Comparison of ENCODE assay signal across 34 cellular contexts in the genomic region with DNA sequence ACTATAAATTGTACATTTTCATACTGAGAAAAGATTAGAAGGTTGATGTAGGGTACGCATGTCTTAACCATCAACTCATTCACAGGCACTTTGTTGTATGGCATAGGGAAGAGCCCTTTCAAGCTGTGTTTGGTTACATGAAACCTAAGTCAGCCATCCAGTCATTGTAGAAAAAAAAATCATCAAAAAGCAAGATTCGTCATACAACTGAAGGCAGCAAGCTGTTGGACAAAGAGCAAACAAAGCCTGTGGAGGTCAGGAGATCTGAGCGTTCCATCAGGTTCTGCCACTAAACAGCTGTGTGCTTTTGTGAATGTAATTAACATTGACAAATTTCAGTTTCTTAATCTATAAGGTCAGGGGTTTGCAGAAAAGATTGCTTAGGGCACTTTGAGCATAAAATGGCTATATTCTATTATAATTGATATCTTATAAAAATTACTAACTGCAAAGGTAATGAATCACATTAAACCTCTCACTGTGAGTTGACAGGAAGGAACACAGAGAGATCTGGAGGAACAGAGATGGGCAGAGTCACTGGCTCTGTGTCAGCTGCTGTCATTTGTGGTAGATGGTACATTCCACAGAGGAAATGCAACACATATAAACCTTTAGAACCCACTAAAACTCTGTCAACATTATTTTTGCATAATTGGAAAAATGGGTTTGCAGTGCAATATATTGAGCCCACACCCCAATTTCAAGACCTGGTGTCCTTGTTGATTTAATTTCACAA.
A peak's percentile ranks its signal among the peaks of the same experiment; 100 is the strongest.
DNase-seq lines count a peak whose midpoint lies in the region; ATAC-seq and TF ChIP-seq lines count a peak whose summit lies in the region.
"Had no signal": no experiment of that assay in that cellular context is flagged by ENCODE, and none has a peak within 500 bp of the region (broad histone marks: within the 10 kb centered on the region; RNA-seq: fewer than 3 reads in every experiment).

No MANE protein-coding gene starts in this region.

- H3K36me3 ChIP-seq in adipocyte (ENCODE audit: control insufficient read depth, insufficient read depth, low read length, severe bottlenecking): no peaks in the 10 kb centered on the region
- H3K36me3 ChIP-seq: BLaER1 treated with 17β-estradiol and CSF1 and Interleukin-3, amounts not matched to agents 10 nM and 100 nM; esophagus squamous epithelium; lower lobe of right lung; right lobe of liver; suprapubic skin; upper lobe of right lung had no signal

- H3K9ac ChIP-seq in adipocyte (ENCODE audit: low read length): no peak overlapping the region
- H3K9ac ChIP-seq: BLaER1 treated with 17β-estradiol and CSF1 and Interleukin-3, amounts not matched to agents 10 nM and 100 nM had no signal

- no peaks in the 10 kb centered on the region for H3K9me3 ChIP-seq in adipocyte (ENCODE audit: control insufficient read depth, low read length)
- H3K9me3 ChIP-seq: BLaER1 treated with 17β-estradiol and CSF1 and Interleukin-3, amounts not matched to agents 10 nM and 100 nM; esophagus squamous epithelium; lower lobe of right lung; right lobe of liver; suprapubic skin; upper lobe of right lung had no signal

- H3K27me3 Mint-ChIP-seq in osteocyte (ENCODE audit: unreplicated experiment): no peaks in the 10 kb centered on the region
- H3K27me3 Mint-ChIP-seq: activated CD8-positive, alpha-beta T cell treated with anti-CD3 and anti-CD28 coated beads for 36 hours; activated naive CD4-positive, alpha-beta T cell treated with anti-CD3 and anti-CD28 coated beads, Interleukin-2, amount 50 U/mL, for 24 hours; dendritic cell treated with granulocyte-macrophage colony-stimulating factor and Interleukin-4, amounts not matched to agents 40 ng/mL and 50 ng/mL, for 4 days; stimulated activated naive B cell treated with anti-CD40 and anti-IgM and Interleukin-4, amounts not matched to agents 10 μg/mL and 1 μg/mL and 100 μg/mL, for 72 hours had no signal

- H3K36me3 Mint-ChIP-seq in osteocyte (ENCODE audit: unreplicated experiment): peaks cover 6% of the 10 kb centered on the region
- H3K36me3 Mint-ChIP-seq: activated naive CD4-positive, alpha-beta T cell treated with anti-CD3 and anti-CD28 coated beads, Interleukin-2, amount 50 U/mL, for 24 hours; stimulated activated naive B cell treated with anti-CD40 and anti-IgM and Interleukin-4, amounts not matched to agents 10 μg/mL and 1 μg/mL and 100 μg/mL, for 72 hours had no signal

- DNase-seq in GM03348 (ENCODE audit: low spot score) (peak; percentile 11), adipocyte (ENCODE audit: low read depth) (peak; percentile 60), foreskin keratinocyte (no peak), osteocyte (ENCODE audit: extremely low spot score, unreplicated experiment) (no peak), omental fat pad (ENCODE audit: low spot score) (no peak)
- DNase-seq: activated CD8-positive, alpha-beta T cell treated with anti-CD3 and anti-CD28 coated beads for 36 hours; anterior cingulate cortex; caudate nucleus; DMS79 treated with DMSO at 0.1 percent for 48 hours; endodermal cell; esophagus squamous epithelium; kidney; lower lobe of right lung; MM.1S; NCI-H146; NCI-H2107; NCI-H82; right lobe of liver; RPMI8226; stimulated activated naive B cell treated with anti-CD40 and anti-IgM and Interleukin-4, amounts not matched to agents 10 μg/mL and 1 μg/mL and 100 μg/mL, for 72 hours; upper lobe of right lung had no signal

- H3K4me3 ChIP-seq in adipocyte (ENCODE audit: low read length): no peak overlapping the region
- H3K4me3 ChIP-seq: BLaER1 treated with 17β-estradiol and CSF1 and Interleukin-3, amounts not matched to agents 10 nM and 100 nM; esophagus squamous epithelium; GM12878; GM23338; lower lobe of right lung; right lobe of liver; SK-N-MC; suprapubic skin; upper lobe of right lung had no signal

- no peak overlapping the region for H3K4me3 Mint-ChIP-seq in osteocyte (ENCODE audit: unreplicated experiment)
- H3K4me3 Mint-ChIP-seq: activated CD8-positive, alpha-beta T cell treated with anti-CD3 and anti-CD28 coated beads for 36 hours; activated naive CD4-positive, alpha-beta T cell treated with anti-CD3 and anti-CD28 coated beads, Interleukin-2, amount 50 U/mL, for 24 hours; activated T-helper 17 cell treated with anti-CD3 and anti-CD28 coated beads, Interleukin-2, amount 50 U/mL, for 72 hours; dendritic cell treated with granulocyte-macrophage colony-stimulating factor and Interleukin-4, amounts not matched to agents 40 ng/mL and 50 ng/mL, for 4 days; endodermal cell; GM23338; stimulated activated naive B cell treated with anti-CD40 and anti-IgM and Interleukin-4, amounts not matched to agents 10 μg/mL and 1 μg/mL and 100 μg/mL, for 72 hours; T-helper 1 cell treated with Interleukin-12 subunit alpha and Interleukin-12 subunit beta and Interleukin-4 antibody, amounts not matched to agents 30 μg/mL and 1 μg/mL, for 36 hours had no signal

- no peak overlapping the region for H3K27ac ChIP-seq in foreskin keratinocyte
- H3K27ac ChIP-seq: BLaER1 treated with 17β-estradiol and CSF1 and Interleukin-3, amounts not matched to agents 10 nM and 100 nM; esophagus squamous epithelium; lower lobe of right lung; right lobe of liver; SK-N-MC; suprapubic skin; upper lobe of right lung had no signal

- no peaks in the 10 kb centered on the region for H3K4me1 ChIP-seq in adipocyte (ENCODE audit: control insufficient read depth, insufficient read depth, low read length)
- no peaks in the 10 kb centered on the region for H3K4me1 ChIP-seq in foreskin keratinocyte
- H3K4me1 ChIP-seq: BLaER1 treated with 17β-estradiol and CSF1 and Interleukin-3, amounts not matched to agents 10 nM and 100 nM; esophagus squamous epithelium; lower lobe of right lung; right lobe of liver; suprapubic skin; upper lobe of right lung had no signal

- TF ChIP-seq CTCF in foreskin keratinocyte (conservative IDR thresholded peaks at IDR 0.05) (no peak), osteocyte (IDR thresholded peaks at IDR 0.05) (no peak), omental fat pad (IDR thresholded peaks at IDR 0.05) (no peak)

- H3K27me3 ChIP-seq in adipocyte (replicated peaks; ENCODE audit: control insufficient read depth, insufficient read depth, low read length) (no peaks in the 10 kb centered on the region), foreskin keratinocyte (no peaks in the 10 kb centered on the region)
- H3K27me3 ChIP-seq: BLaER1 treated with 17β-estradiol and CSF1 and Interleukin-3, amounts not matched to agents 10 nM and 100 nM; esophagus squamous epithelium; right lobe of liver; suprapubic skin; upper lobe of right lung had no signal

- H3K27ac Mint-ChIP-seq in osteocyte (ENCODE audit: unreplicated experiment): peak overlapping the region; percentile 45
- H3K27ac Mint-ChIP-seq: activated CD8-positive, alpha-beta T cell treated with anti-CD3 and anti-CD28 coated beads for 36 hours; activated naive CD4-positive, alpha-beta T cell treated with anti-CD3 and anti-CD28 coated beads, Interleukin-2, amount 50 U/mL, for 24 hours; activated T-helper 17 cell treated with anti-CD3 and anti-CD28 coated beads, Interleukin-2, amount 50 U/mL, for 72 hours; dendritic cell treated with granulocyte-macrophage colony-stimulating factor and Interleukin-4, amounts not matched to agents 40 ng/mL and 50 ng/mL, for 4 days; endodermal cell; GM23338; stimulated activated naive B cell treated with anti-CD40 and anti-IgM and Interleukin-4, amounts not matched to agents 10 μg/mL and 1 μg/mL and 100 μg/mL, for 72 hours; T-helper 1 cell treated with Interleukin-12 subunit alpha and Interleukin-12 subunit beta and Interleukin-4 antibody, amounts not matched to agents 30 μg/mL and 1 μg/mL, for 36 hours had no signal

- peaks cover 27% of the 10 kb centered on the region for H3K4me1 Mint-ChIP-seq in osteocyte (ENCODE audit: unreplicated experiment)
- H3K4me1 Mint-ChIP-seq: activated naive CD4-positive, alpha-beta T cell treated with anti-CD3 and anti-CD28 coated beads, Interleukin-2, amount 50 U/mL, for 24 hours; activated T-helper 17 cell treated with anti-CD3 and anti-CD28 coated beads, Interleukin-2, amount 50 U/mL, for 72 hours; endodermal cell; GM23338; stimulated activated naive B cell treated with anti-CD40 and anti-IgM and Interleukin-4, amounts not matched to agents 10 μg/mL and 1 μg/mL and 100 μg/mL, for 72 hours had no signal

- peak; percentile 43 for ATAC-seq in foreskin keratinocyte
- no peak for ATAC-seq in GM19452 (IDR thresholded peaks at IDR 0.05; ENCODE audit: unreplicated experiment)
- no peak for ATAC-seq in esophagus mucosa
- ATAC-seq in HG03521 (IDR thresholded peaks at IDR 0.05; ENCODE audit: unreplicated experiment): no peak
- ATAC-seq in omental fat pad (ENCODE audit: low FRiP score): no peak
- ATAC-seq: activated CD4-positive, CD25-positive, alpha-beta regulatory T cell treated with anti-CD3 and anti-CD28 coated beads, Interleukin-2, amount 50 U/mL, for 24 hours; activated CD8-positive, alpha-beta T cell treated with anti-CD3 and anti-CD28 coated beads for 36 hours; activated T-helper 17 cell treated with anti-CD3 and anti-CD28 coated beads, Interleukin-2, amount 50 U/mL, for 72 hours; GM12878; GM23338; lower lobe of right lung; right lobe of liver; stimulated activated naive B cell treated with anti-CD40 and anti-IgM and Interleukin-4, amounts not matched to agents 10 μg/mL and 1 μg/mL and 100 μg/mL, for 72 hours; upper lobe of right lung had no signal

- H3K9me3 Mint-ChIP-seq in osteocyte (ENCODE audit: unreplicated experiment): peaks cover 5% of the 10 kb centered on the region
- H3K9me3 Mint-ChIP-seq: endodermal cell, GM23338 had no signal

Comparison
In these comparisons a context has a peak if more than half of its experiments do, and no peak if none do; other contexts are left out.
1. DNase-seq: peak in GM03348 (single experiment) and adipocyte (single experiment); none in foreskin keratinocyte (0 of 2), osteocyte (single experiment) and omental fat pad (single experiment).